Comparison of ENCODE assay signal across 1 cellular context in the genomic region with DNA sequence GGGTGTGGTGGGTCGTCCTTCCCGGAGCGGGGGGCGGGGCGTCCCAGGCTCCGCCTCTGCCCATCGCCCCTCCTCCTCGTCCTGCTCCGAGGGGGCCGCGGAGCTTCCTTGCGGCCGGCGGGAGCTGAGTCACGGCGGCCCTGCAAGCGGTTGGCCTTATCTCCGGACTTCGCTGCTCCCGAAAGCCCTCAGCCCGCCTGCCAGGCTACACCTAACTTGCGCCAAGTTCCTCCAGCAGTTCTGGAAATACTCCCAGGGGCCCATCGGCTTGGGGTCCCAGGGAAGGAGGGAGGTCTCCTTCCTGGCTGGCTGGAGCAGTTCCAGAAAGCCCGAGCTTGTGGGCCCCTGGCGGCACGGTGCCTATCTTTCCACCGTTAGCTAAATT.
A peak's percentile ranks its signal among the peaks of the same experiment; 100 is the strongest.
TF ChIP-seq lines count a peak whose summit lies in the region.

No MANE protein-coding gene starts in this region.

TF ChIP-seq in K562, 482 proteins besides CTCF, POLR2A, EP300 and RAD21 (continued from another document and continues in another):
- TF ChIP-seq IRF9 (tag; IDR thresholded peaks at IDR 0.05) = 0 out of 2 replicates have a peak, but pooled peaks have one; percentile 30
- TF ChIP-seq MNT (conservative IDR thresholded peaks at IDR 0.05) = peak in 1 of 2 experiments; percentile 34; a peak in 1 of 4 replicates
- no peak for TF ChIP-seq KAT8 (IDR thresholded peaks at IDR 0.05; ENCODE audit: low read depth)
- no peak for TF ChIP-seq SMARCA5 (IDR thresholded peaks at IDR 0.05)
- TF ChIP-seq ATF1 (CRISPR knock-in tag; IDR thresholded peaks at IDR 0.05) = no peak
- 0 out of 2 replicates have a peak, but pooled peaks have one; percentile 35 for TF ChIP-seq ATF1 (tag; IDR thresholded peaks at IDR 0.05)
- TF ChIP-seq MYC (IDR thresholded peaks at IDR 0.05; ENCODE audit: low read depth, low read length) = peak; percentile 59; the same call in 1 of the 2 replicates
- no peak for TF ChIP-seq MYC (CRISPR knock-in tag; IDR thresholded peaks at IDR 0.05; ENCODE audit: borderline replicate concordance, low read depth)
- no peak for TF ChIP-seq ZFP30 (CRISPR knock-in tag; IDR thresholded peaks at IDR 0.05; ENCODE audit: borderline replicate concordance)
- TF ChIP-seq ZNF165 (CRISPR knock-in tag; IDR thresholded peaks at IDR 0.05; ENCODE audit: borderline replicate concordance) = no peak
- TF ChIP-seq PHF8 (IDR thresholded peaks at IDR 0.05; ENCODE audit: borderline replicate concordance, low read length) = peak; percentile 72
- no peak for TF ChIP-seq PBX2 (CRISPR knock-in tag; IDR thresholded peaks at IDR 0.05; ENCODE audit: low read depth)
- no peak for TF ChIP-seq PBX2 (tag; conservative IDR thresholded peaks at IDR 0.05; ENCODE audit: low read depth)
- no peak for TF ChIP-seq KLF16 (IDR thresholded peaks at IDR 0.05)
- TF ChIP-seq ZNF143 (CRISPR knock-in tag; IDR thresholded peaks at IDR 0.05) = no peak
- peak in 1 of 2 experiments; percentile 54; a peak in 1 of 4 replicates for TF ChIP-seq MLLT1 (IDR thresholded peaks at IDR 0.05)
- TF ChIP-seq ELK3 (CRISPR knock-in tag; IDR thresholded peaks at IDR 0.05) = no peak
- peak; percentile 83 for TF ChIP-seq POLR2H (tag; IDR thresholded peaks at IDR 0.05; ENCODE audit: low read depth)
- TF ChIP-seq SUPT5H (IDR thresholded peaks at IDR 0.05) = peak; percentile 79
- TF ChIP-seq NFE2 (IDR thresholded peaks at IDR 0.05; ENCODE audit: low read depth) = peak; percentile 97
- no peak for TF ChIP-seq MYBL2 (IDR thresholded peaks at IDR 0.05; ENCODE audit: low read depth)
- no peak for TF ChIP-seq MYBL2 (CRISPR knock-in tag; IDR thresholded peaks at IDR 0.05; ENCODE audit: borderline replicate concordance)
- peak; percentile 87 for TF ChIP-seq POLR2G (IDR thresholded peaks at IDR 0.05; ENCODE audit: low read depth, low read length)
- peak; percentile 70; the same call in 1 of the 2 replicates for TF ChIP-seq GATA2 (CRISPR knock-in tag; IDR thresholded peaks at IDR 0.05)
- TF ChIP-seq, protein P1, sequence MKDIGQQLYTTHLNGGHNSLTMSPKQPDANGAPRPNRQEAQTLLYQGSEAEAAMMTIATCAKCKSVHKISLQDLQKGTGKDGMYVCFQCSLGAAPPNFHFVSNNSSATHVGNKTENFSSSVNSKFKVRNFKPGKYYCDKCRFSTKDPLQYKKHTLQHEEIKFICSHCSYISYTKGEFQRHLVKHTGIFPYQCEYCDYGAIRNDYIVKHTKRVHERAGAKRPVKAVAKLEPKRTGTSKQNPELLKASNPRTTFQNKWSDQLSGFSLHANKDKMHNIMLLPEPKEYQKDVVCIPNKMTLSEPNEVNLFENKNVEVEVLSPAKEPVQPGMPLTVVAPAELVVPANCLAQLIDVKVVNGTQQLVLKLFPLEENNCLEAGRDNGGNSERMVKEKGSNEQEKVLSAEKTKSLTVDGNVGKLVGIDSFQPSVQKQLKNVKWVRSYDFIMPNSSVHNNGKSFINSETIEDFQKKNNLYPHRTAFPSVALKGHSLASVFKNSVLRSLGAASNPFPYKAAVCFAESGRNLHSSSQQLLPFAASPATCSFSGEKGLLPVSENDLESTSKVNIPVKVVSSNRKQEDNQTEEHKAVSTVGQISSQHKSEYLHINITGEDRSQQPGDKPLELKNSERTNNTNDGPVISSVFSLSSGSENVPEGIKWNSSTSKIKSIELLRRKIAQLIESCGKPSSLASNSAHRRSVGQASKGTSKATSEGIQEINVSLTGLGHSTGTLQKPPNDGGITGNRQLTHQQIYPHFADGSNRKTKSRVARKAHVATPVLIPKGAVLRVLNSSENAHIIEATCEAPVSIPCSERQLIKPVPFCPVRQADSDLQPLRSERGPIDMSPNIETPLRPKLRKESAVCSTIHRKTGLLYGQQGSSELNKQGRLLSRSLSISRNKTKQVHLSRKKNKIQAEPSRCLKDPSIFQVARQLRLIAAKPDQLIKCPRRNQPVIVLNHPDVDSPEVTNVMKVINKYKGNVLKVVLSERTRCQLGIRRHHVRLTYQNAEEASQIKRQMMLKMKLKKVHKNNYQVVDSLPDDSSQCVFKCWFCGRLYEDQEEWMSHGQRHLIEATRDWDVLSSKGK (CRISPR knock-in tag; IDR thresholded peaks at IDR 0.05) = no peak
- TF ChIP-seq ARNT (IDR thresholded peaks at IDR 0.05) = peak in 1 of 2 experiments; percentile 43; a peak in 1 of 4 replicates
- peak; percentile 57; the same call in 1 of the 2 replicates for TF ChIP-seq POLR2AphosphoS5 (IDR thresholded peaks at IDR 0.05; ENCODE audit: control insufficient read depth, insufficient read depth, low read depth, low read length)
- TF ChIP-seq SMAD3 (CRISPR knock-in tag; conservative IDR thresholded peaks at IDR 0.05) = 0 out of 2 replicates have a peak, but pooled peaks have one; percentile 47
- TF ChIP-seq ZBTB1 (CRISPR knock-in tag; IDR thresholded peaks at IDR 0.05; ENCODE audit: borderline replicate concordance, low read depth) = peak; percentile 82; the same call in 1 of the 2 replicates
- TF ChIP-seq ZBED1 (IDR thresholded peaks at IDR 0.05) = peak; percentile 80; the same call in 1 of the 2 replicates
- TF ChIP-seq, protein P2, sequence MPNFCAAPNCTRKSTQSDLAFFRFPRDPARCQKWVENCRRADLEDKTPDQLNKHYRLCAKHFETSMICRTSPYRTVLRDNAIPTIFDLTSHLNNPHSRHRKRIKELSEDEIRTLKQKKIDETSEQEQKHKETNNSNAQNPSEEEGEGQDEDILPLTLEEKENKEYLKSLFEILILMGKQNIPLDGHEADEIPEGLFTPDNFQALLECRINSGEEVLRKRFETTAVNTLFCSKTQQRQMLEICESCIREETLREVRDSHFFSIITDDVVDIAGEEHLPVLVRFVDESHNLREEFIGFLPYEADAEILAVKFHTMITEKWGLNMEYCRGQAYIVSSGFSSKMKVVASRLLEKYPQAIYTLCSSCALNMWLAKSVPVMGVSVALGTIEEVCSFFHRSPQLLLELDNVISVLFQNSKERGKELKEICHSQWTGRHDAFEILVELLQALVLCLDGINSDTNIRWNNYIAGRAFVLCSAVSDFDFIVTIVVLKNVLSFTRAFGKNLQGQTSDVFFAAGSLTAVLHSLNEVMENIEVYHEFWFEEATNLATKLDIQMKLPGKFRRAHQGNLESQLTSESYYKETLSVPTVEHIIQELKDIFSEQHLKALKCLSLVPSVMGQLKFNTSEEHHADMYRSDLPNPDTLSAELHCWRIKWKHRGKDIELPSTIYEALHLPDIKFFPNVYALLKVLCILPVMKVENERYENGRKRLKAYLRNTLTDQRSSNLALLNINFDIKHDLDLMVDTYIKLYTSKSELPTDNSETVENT (CRISPR knock-in tag; IDR thresholded peaks at IDR 0.05) = 0 out of 2 replicates have a peak, but pooled peaks have one; percentile 26
- TF ChIP-seq BRD9 (IDR thresholded peaks at IDR 0.05; ENCODE audit: low read depth, partially characterized antibody) = peak; percentile 92
- no peak for TF ChIP-seq E2F5 (CRISPR knock-in tag; IDR thresholded peaks at IDR 0.05)
- TF ChIP-seq RBBP5 (IDR thresholded peaks at IDR 0.05; ENCODE audit: borderline replicate concordance, insufficient read depth, low read length, poor library complexity, severe bottlenecking) = peak; percentile 80
- TF ChIP-seq CEBPB (tag; IDR thresholded peaks at IDR 0.05) = no peak
- peak; percentile 64 for TF ChIP-seq NCOA1 (IDR thresholded peaks at IDR 0.05; ENCODE audit: low read depth)
- TF ChIP-seq NCOR1 (IDR thresholded peaks at IDR 0.05) = peak; percentile 28
- TF ChIP-seq C11orf30 (IDR thresholded peaks at IDR 0.05; ENCODE audit: low read depth) = peak; percentile 90
- TF ChIP-seq KDM4B (IDR thresholded peaks at IDR 0.05; ENCODE audit: borderline replicate concordance in 2 of 2, low read depth in 1 of 2) = peak in 1 of 2 experiments; percentile 66; a peak in 1 of 4 replicates
- TF ChIP-seq KLF1 (tag; IDR thresholded peaks at IDR 0.05) = peak; percentile 37; the same call in 1 of the 2 replicates
- TF ChIP-seq, protein P3, sequence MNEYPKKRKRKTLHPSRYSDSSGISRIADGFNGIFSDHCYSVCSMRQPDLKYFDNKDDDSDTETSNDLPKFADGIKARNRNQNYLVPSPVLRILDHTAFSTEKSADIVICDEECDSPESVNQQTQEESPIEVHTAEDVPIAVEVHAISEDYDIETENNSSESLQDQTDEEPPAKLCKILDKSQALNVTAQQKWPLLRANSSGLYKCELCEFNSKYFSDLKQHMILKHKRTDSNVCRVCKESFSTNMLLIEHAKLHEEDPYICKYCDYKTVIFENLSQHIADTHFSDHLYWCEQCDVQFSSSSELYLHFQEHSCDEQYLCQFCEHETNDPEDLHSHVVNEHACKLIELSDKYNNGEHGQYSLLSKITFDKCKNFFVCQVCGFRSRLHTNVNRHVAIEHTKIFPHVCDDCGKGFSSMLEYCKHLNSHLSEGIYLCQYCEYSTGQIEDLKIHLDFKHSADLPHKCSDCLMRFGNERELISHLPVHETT (CRISPR knock-in tag; conservative IDR thresholded peaks at IDR 0.05 in 1 of 2, IDR thresholded peaks at IDR 0.05 in 1 of 2) = 0 out of 4 replicates have a peak, but pooled peaks of 1 of the 2 experiments have one; percentile 79
- no peak for TF ChIP-seq POLR2AphosphoS2 (IDR thresholded peaks at IDR 0.05; ENCODE audit: low read length)
- TF ChIP-seq TFAP4 (CRISPR knock-in tag; IDR thresholded peaks at IDR 0.05; ENCODE audit: borderline replicate concordance) = peak; percentile 71; the same call in 1 of the 2 replicates
- TF ChIP-seq TCF3 (CRISPR knock-in tag; IDR thresholded peaks at IDR 0.05) = peak; percentile 56
- peak; percentile 83 for TF ChIP-seq ZNF316 (IDR thresholded peaks at IDR 0.05)
